1 cellular context compared by ENCODE assay signal in the genomic region with DNA sequence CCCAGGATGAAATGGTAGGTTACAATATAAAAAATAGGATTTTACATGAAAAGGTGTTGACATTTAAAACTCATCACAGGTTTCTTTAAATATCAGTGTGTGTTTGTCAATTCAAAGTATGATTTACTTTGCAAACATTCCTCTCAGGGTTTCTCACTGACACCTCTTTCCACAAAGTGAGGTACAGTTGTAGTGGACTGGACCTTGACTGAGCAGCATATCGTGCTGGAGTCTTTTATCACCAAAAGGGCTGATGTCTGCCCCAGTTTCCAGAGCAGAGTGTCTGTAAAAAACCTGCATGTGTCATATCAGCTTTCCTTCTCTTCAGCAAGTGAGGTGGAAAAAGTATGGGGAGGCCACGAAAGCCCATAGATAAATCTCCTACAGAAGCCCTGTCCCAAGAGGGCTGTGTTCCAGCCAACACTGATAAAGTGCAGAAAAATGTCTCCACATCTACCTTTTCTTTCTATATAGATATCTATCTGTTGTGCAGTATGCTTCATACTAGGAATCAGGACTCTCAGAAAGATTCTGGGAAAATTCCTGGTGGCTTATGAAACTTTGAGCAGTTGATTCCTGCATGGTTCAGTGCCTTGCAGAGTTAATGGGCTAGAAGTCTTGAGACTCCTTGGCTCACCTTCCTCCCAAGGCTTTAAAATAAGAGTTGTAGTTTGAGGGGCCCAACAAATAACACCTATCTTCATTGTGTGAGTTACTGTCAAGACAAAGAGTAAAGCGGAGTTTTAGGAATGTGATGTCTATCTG.
TF ChIP-seq lines count a peak whose summit lies in the region.

No MANE protein-coding gene starts in this region.

TF ChIP-seq in HepG2, 621 proteins besides CTCF, POLR2A, EP300 and RAD21 (continues in another document):
- no peak for TF ChIP-seq NCOA5 (CRISPR knock-in tag; IDR thresholded peaks at IDR 0.05)
- peak; percentile 31; the same call in 1 of the 2 replicates for TF ChIP-seq SOX5 (CRISPR knock-in tag; IDR thresholded peaks at IDR 0.05; ENCODE audit: borderline replicate concordance)
- TF ChIP-seq, protein P1, sequence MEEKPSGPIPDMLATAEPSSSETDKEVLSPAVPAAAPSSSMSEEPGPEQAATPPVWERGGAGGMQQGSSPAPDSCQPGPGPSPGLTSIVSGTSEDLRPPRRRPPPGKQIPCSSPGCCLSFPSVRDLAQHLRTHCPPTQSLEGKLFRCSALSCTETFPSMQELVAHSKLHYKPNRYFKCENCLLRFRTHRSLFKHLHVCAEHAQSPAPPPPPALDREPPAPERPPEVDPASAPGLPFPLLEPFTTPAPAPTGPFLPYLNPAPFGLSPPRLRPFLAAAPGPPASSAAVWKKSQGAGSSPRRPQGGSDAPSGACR (CRISPR knock-in tag; IDR thresholded peaks at IDR 0.05) = peak; percentile 39; the same call in 1 of the 2 replicates
- TF ChIP-seq ZNF292 (CRISPR knock-in tag; IDR thresholded peaks at IDR 0.05; ENCODE audit: borderline replicate concordance, low read depth) = peak; percentile 85; the same call in 1 of the 2 replicates
- TF ChIP-seq CBFB (CRISPR knock-in tag; IDR thresholded peaks at IDR 0.05) = no peak
- TF ChIP-seq RBAK (CRISPR knock-in tag; IDR thresholded peaks at IDR 0.05) = no peak
- TF ChIP-seq, protein P2, sequence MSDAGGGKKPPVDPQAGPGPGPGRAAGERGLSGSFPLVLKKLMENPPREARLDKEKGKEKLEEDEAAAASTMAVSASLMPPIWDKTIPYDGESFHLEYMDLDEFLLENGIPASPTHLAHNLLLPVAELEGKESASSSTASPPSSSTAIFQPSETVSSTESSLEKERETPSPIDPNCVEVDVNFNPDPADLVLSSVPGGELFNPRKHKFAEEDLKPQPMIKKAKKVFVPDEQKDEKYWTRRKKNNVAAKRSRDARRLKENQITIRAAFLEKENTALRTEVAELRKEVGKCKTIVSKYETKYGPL (CRISPR knock-in tag; IDR thresholded peaks at IDR 0.05) = 0 out of 2 replicates have a peak, but pooled peaks have one; percentile 28
- TF ChIP-seq, protein P3, sequence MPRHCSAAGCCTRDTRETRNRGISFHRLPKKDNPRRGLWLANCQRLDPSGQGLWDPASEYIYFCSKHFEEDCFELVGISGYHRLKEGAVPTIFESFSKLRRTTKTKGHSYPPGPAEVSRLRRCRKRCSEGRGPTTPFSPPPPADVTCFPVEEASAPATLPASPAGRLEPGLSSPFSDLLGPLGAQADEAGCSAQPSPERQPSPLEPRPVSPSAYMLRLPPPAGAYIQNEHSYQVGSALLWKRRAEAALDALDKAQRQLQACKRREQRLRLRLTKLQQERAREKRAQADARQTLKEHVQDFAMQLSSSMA (CRISPR knock-in tag; IDR thresholded peaks at IDR 0.05) = no peak
- no peak for TF ChIP-seq GABPA (IDR thresholded peaks at IDR 0.05; ENCODE audit: low read depth, low read length)
- no peak for TF ChIP-seq GABPA (CRISPR knock-in tag; IDR thresholded peaks at IDR 0.05; ENCODE audit: low read depth)
- TF ChIP-seq SALL1 (CRISPR knock-in tag; IDR thresholded peaks at IDR 0.05) = peak; percentile 55; the same call in 1 of the 2 replicates
- peak; percentile 44; the same call in 1 of the 2 replicates for TF ChIP-seq NCOA2 (CRISPR knock-in tag; IDR thresholded peaks at IDR 0.05)
- TF ChIP-seq HES4 (CRISPR knock-in tag; IDR thresholded peaks at IDR 0.05; ENCODE audit: borderline replicate concordance) = no peak
- no peak; the same call in 1 of the 2 replicates for TF ChIP-seq LCORL (IDR thresholded peaks at IDR 0.05)
- peak; percentile 60; the same call in 1 of the 2 replicates for TF ChIP-seq LCORL (CRISPR knock-in tag; IDR thresholded peaks at IDR 0.05)
- no peak for TF ChIP-seq ZNF644 (CRISPR knock-in tag; IDR thresholded peaks at IDR 0.05; ENCODE audit: low read depth)
- TF ChIP-seq, protein P4, sequence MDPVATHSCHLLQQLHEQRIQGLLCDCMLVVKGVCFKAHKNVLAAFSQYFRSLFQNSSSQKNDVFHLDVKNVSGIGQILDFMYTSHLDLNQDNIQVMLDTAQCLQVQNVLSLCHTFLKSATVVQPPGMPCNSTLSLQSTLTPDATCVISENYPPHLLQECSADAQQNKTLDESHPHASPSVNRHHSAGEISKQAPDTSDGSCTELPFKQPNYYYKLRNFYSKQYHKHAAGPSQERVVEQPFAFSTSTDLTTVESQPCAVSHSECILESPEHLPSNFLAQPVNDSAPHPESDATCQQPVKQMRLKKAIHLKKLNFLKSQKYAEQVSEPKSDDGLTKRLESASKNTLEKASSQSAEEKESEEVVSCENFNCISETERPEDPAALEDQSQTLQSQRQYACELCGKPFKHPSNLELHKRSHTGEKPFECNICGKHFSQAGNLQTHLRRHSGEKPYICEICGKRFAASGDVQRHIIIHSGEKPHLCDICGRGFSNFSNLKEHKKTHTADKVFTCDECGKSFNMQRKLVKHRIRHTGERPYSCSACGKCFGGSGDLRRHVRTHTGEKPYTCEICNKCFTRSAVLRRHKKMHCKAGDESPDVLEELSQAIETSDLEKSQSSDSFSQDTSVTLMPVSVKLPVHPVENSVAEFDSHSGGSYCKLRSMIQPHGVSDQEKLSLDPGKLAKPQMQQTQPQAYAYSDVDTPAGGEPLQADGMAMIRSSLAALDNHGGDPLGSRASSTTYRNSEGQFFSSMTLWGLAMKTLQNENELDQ (CRISPR knock-in tag; IDR thresholded peaks at IDR 0.05; ENCODE audit: borderline replicate concordance) = no peak
- TF ChIP-seq, protein P5, sequence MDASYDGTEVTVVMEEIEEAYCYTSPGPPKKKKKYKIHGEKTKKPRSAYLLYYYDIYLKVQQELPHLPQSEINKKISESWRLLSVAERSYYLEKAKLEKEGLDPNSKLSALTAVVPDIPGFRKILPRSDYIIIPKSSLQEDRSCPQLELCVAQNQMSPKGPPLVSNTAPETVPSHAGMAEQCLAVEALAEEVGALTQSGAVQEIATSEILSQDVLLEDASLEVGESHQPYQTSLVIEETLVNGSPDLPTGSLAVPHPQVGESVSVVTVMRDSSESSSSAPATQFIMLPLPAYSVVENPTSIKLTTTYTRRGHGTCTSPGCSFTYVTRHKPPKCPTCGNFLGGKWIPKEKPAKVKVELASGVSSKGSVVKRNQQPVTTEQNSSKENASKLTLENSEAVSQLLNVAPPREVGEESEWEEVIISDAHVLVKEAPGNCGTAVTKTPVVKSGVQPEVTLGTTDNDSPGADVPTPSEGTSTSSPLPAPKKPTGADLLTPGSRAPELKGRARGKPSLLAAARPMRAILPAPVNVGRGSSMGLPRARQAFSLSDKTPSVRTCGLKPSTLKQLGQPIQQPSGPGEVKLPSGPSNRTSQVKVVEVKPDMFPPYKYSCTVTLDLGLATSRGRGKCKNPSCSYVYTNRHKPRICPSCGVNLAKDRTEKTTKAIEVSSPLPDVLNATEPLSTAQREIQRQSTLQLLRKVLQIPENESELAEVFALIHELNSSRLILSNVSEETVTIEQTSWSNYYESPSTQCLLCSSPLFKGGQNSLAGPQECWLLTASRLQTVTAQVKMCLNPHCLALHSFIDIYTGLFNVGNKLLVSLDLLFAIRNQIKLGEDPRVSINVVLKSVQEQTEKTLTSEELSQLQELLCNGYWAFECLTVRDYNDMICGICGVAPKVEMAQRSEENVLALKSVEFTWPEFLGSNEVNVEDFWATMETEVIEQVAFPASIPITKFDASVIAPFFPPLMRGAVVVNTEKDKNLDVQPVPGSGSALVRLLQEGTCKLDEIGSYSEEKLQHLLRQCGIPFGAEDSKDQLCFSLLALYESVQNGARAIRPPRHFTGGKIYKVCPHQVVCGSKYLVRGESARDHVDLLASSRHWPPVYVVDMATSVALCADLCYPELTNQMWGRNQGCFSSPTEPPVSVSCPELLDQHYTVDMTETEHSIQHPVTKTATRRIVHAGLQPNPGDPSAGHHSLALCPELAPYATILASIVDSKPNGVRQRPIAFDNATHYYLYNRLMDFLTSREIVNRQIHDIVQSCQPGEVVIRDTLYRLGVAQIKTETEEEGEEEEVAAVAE (CRISPR knock-in tag; IDR thresholded peaks at IDR 0.05; ENCODE audit: borderline replicate concordance) = no peak
- no peak for TF ChIP-seq BHLHE40 (IDR thresholded peaks at IDR 0.05; ENCODE audit: low read length)
- TF ChIP-seq, protein P6, sequence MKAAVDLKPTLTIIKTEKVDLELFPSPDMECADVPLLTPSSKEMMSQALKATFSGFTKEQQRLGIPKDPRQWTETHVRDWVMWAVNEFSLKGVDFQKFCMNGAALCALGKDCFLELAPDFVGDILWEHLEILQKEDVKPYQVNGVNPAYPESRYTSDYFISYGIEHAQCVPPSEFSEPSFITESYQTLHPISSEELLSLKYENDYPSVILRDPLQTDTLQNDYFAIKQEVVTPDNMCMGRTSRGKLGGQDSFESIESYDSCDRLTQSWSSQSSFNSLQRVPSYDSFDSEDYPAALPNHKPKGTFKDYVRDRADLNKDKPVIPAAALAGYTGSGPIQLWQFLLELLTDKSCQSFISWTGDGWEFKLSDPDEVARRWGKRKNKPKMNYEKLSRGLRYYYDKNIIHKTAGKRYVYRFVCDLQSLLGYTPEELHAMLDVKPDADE (CRISPR knock-in tag; IDR thresholded peaks at IDR 0.05) = no peak
- TF ChIP-seq GZF1 (CRISPR knock-in tag; IDR thresholded peaks at IDR 0.05) = no peak
- no peak for TF ChIP-seq XBP1 (CRISPR knock-in tag; IDR thresholded peaks at IDR 0.05)
- TF ChIP-seq ZNF441 (CRISPR knock-in tag; IDR thresholded peaks at IDR 0.05; ENCODE audit: borderline replicate concordance) = no peak
- TF ChIP-seq CEBPB (IDR thresholded peaks at IDR 0.05; ENCODE audit: borderline replicate concordance, low read depth, low read length) = no peak
- TF ChIP-seq, protein P7, sequence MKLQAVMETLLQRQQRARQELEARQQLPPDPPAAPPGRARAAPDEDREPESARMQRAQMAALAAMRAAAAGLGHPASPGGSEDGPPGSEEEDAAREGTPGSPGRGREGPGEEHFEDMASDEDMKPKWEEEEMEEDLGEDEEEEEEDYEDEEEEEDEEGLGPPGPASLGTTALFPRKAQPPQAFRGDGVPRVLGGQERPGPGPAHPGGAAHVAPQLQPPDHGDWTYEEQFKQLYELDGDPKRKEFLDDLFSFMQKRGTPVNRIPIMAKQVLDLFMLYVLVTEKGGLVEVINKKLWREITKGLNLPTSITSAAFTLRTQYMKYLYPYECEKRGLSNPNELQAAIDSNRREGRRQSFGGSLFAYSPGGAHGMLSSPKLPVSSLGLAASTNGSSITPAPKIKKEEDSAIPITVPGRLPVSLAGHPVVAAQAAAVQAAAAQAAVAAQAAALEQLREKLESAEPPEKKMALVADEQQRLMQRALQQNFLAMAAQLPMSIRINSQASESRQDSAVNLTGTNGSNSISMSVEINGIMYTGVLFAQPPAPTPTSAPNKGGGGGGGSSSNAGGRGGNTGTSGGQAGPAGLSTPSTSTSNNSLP (IDR thresholded peaks at IDR 0.05; ENCODE audit: low read depth, low read length) = peak; percentile 76
- TF ChIP-seq ZNF33A (CRISPR knock-in tag; IDR thresholded peaks at IDR 0.05; ENCODE audit: borderline replicate concordance) = 0 out of 2 replicates have a peak, but pooled peaks have one; percentile 64
- 0 out of 2 replicates have a peak, but pooled peaks have one; percentile 22 for TF ChIP-seq ZSCAN9 (CRISPR knock-in tag; IDR thresholded peaks at IDR 0.05; ENCODE audit: borderline replicate concordance)
- TF ChIP-seq SIX1 (CRISPR knock-in tag; IDR thresholded peaks at IDR 0.05; ENCODE audit: borderline replicate concordance) = peak; percentile 49; the same call in 1 of the 2 replicates
- TF ChIP-seq, protein P8, sequence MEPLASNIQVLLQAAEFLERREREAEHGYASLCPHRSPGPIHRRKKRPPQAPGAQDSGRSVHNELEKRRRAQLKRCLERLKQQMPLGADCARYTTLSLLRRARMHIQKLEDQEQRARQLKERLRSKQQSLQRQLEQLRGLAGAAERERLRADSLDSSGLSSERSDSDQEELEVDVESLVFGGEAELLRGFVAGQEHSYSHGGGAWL (CRISPR knock-in tag; IDR thresholded peaks at IDR 0.05) = no peak
- TF ChIP-seq, protein P9, sequence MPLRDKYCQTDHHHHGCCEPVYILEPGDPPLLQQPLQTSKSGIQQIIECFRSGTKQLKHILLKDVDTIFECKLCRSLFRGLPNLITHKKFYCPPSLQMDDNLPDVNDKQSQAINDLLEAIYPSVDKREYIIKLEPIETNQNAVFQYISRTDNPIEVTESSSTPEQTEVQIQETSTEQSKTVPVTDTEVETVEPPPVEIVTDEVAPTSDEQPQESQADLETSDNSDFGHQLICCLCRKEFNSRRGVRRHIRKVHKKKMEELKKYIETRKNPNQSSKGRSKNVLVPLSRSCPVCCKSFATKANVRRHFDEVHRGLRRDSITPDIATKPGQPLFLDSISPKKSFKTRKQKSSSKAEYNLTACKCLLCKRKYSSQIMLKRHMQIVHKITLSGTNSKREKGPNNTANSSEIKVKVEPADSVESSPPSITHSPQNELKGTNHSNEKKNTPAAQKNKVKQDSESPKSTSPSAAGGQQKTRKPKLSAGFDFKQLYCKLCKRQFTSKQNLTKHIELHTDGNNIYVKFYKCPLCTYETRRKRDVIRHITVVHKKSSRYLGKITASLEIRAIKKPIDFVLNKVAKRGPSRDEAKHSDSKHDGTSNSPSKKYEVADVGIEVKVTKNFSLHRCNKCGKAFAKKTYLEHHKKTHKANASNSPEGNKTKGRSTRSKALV (CRISPR knock-in tag; IDR thresholded peaks at IDR 0.05) = no peak
- TF ChIP-seq NCOR1 (IDR thresholded peaks at IDR 0.05; ENCODE audit: borderline replicate concordance, low read length) = 0 out of 2 replicates have a peak, but pooled peaks have one; percentile 18
- TF ChIP-seq ZNF746 (CRISPR knock-in tag; IDR thresholded peaks at IDR 0.05) = no peak
- TF ChIP-seq, protein P10, sequence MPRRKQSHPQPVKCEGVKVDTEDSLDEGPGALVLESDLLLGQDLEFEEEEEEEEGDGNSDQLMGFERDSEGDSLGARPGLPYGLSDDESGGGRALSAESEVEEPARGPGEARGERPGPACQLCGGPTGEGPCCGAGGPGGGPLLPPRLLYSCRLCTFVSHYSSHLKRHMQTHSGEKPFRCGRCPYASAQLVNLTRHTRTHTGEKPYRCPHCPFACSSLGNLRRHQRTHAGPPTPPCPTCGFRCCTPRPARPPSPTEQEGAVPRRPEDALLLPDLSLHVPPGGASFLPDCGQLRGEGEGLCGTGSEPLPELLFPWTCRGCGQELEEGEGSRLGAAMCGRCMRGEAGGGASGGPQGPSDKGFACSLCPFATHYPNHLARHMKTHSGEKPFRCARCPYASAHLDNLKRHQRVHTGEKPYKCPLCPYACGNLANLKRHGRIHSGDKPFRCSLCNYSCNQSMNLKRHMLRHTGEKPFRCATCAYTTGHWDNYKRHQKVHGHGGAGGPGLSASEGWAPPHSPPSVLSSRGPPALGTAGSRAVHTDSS (CRISPR knock-in tag; conservative IDR thresholded peaks at IDR 0.05) = no peak
- TF ChIP-seq KAT8 (CRISPR knock-in tag; IDR thresholded peaks at IDR 0.05) = no peak; the same call in 1 of the 2 replicates
- TF ChIP-seq MED8 (CRISPR knock-in tag; IDR thresholded peaks at IDR 0.05; ENCODE audit: insufficient replicate concordance) = no peak
- TF ChIP-seq RFX3 (CRISPR knock-in tag; IDR thresholded peaks at IDR 0.05) = no peak
- TF ChIP-seq TSC22D2 (CRISPR knock-in tag; IDR thresholded peaks at IDR 0.05; ENCODE audit: borderline replicate concordance) = no peak
- no peak for TF ChIP-seq ARNT2 (CRISPR knock-in tag; IDR thresholded peaks at IDR 0.05; ENCODE audit: low read depth)
- TF ChIP-seq, protein P11, sequence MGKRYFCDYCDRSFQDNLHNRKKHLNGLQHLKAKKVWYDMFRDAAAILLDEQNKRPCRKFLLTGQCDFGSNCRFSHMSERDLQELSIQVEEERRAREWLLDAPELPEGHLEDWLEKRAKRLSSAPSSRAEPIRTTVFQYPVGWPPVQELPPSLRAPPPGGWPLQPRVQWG (CRISPR knock-in tag; IDR thresholded peaks at IDR 0.05; ENCODE audit: borderline replicate concordance, low read depth) = no peak
- TF ChIP-seq ZNF83 (CRISPR knock-in tag; IDR thresholded peaks at IDR 0.05; ENCODE audit: borderline replicate concordance) = no peak
- no peak for TF ChIP-seq RBFOX2 (IDR thresholded peaks at IDR 0.05; ENCODE audit: low read depth, low read length)
